ENCODE assay signal across 10 cellular contexts in genomic region chr7:50614721-50615518, GRCh38. TPM values are rescaled to one million over a fixed set of nuclear protein-coding genes. Genes with fewer than 3 reads are reported as not detected.
A peak's percentile ranks its signal among the peaks of the same experiment; 100 is the strongest.
DNase-seq lines count a peak whose midpoint lies in the region; ATAC-seq and TF ChIP-seq lines count a peak whose summit lies in the region.
"Had no signal": no experiment of that assay in that cellular context is flagged by ENCODE, and none has a peak within 500 bp of the region (broad histone marks: within the 10 kb centered on the region; RNA-seq: fewer than 3 reads in every experiment).

No MANE protein-coding gene starts in this region.

- ATAC-seq in foreskin keratinocyte (no peak), HG02870 (IDR thresholded peaks at IDR 0.05; ENCODE audit: unreplicated experiment) (no peak), HG02885 (IDR thresholded peaks at IDR 0.05; ENCODE audit: poor library complexity, unreplicated experiment) (no peak)

- in situ Hi-C loops in SK-MEL-5 (cut with HindIII; ENCODE audit: low pct_unique_long_range_greater_than_20kb, low sequenced_read_pairs) = no loop called here

- WGBS in testis, 2 donors = 74 to 75% methylated on average over 20 of the region's 20 CpGs

- no peak overlapping the region for H3K27ac ChIP-seq in foreskin keratinocyte
- no peak overlapping the region for H3K27ac ChIP-seq in testis

- TF ChIP-seq POLR2A in testis (IDR thresholded peaks at IDR 0.05) = no peak

- peaks cover 10% of the 10 kb centered on the region for H3K4me1 ChIP-seq in foreskin keratinocyte
- H3K4me1 ChIP-seq in testis = peaks cover 11% of the 10 kb centered on the region

- no peak overlapping the region for H3K4me3 ChIP-seq in testis

- intact Hi-C loops in testis (cut with DNase I; ENCODE audit: low total_unique reads) = no loop called here

- H3K9me3 ChIP-seq in testis = no peaks in the 10 kb centered on the region

- H3K36me3 ChIP-seq in testis (ENCODE audit: low read depth, missing control alignments) = no peaks in the 10 kb centered on the region

- DNase-seq in activated CD8-positive, alpha-beta memory T cell treated with anti-CD3 and anti-CD28 coated beads for 24 hours = peak; percentile 56
- no peak for DNase-seq in activated CD8-positive, alpha-beta memory T cell treated with anti-CD3 and anti-CD28 coated beads, Interleukin-2, amount 50 U/mL, for 48 hours
- peak; percentile 22 for DNase-seq in SK-MEL-5 (ENCODE audit: low read depth, low spot score)
- no peak for DNase-seq in foreskin keratinocyte
- DNase-seq in testis = peak; percentile 61
- DNase-seq in kidney tubule cell (ENCODE audit: low spot score) = no peak
- DNase-seq: stimulated activated CD4-positive, alpha-beta T cell treated with anti-CD3 and anti-CD28 coated beads, Interleukin-4, amount 100 ng/mL, for 1 hour had no signal

- TF ChIP-seq CTCF in foreskin keratinocyte (conservative IDR thresholded peaks at IDR 0.05) (peak; percentile 44), testis (IDR thresholded peaks at IDR 0.05) (peak in 2 of 3 experiments; percentile 12 to 18)

- H3K27me3 ChIP-seq in foreskin keratinocyte (no peaks in the 10 kb centered on the region), testis (no peaks in the 10 kb centered on the region)

RNA-seq across cellular contexts. Expression of gene DDC, which starts 49.7 kb away (rescaled TPM):
- total RNA-seq in SK-MEL-5 (2014; rRNA removed; shearing (Covaris generic)) = not detected in 2 replicates
- polyA plus RNA-seq in SK-MEL-5 (2015; cell fraction: cytosol; rRNA removed) = not detected in 2 replicates
- polyA plus RNA-seq in SK-MEL-5 (2015; cell fraction: nucleus; rRNA removed) = not detected in 2 replicates
- total RNA-seq in foreskin keratinocyte (not detected in 2 replicates), testis (1 to 10 TPM; 1.2 to 3.3 TPM)
- polyA plus RNA-seq in foreskin keratinocyte (not detected in 2 replicates), testis (ENCODE audit: insufficient read depth, low read depth, low replicate concordance) (4.1 TPM)
- polyA plus RNA-seq: IgD-negative memory B cell had no signal

Comparison
In these comparisons a context has a peak if more than half of its experiments do, and no peak if none do; other contexts are left out.
1. DNase-seq: peak in activated CD8-positive, alpha-beta memory T cell treated with anti-CD3 and anti-CD28 coated beads for 24 hours (single experiment), SK-MEL-5 (single experiment) and testis (single experiment); none in activated CD8-positive, alpha-beta memory T cell treated with anti-CD3 and anti-CD28 coated beads, Interleukin-2, amount 50 U/mL, for 48 hours (single experiment), foreskin keratinocyte (0 of 2) and kidney tubule cell (single experiment).